ENCODE assay signal across 2 cellular contexts in genomic region chr3:136735103-136735502, GRCh38.
A peak's percentile ranks its signal among the peaks of the same experiment; 100 is the strongest.
TF ChIP-seq lines count a peak whose summit lies in the region.

No MANE protein-coding gene starts in this region.

TF ChIP-seq in HepG2, 621 proteins besides CTCF, POLR2A, EP300 and RAD21:
- peak; percentile 95 for TF ChIP-seq ZNF121 (CRISPR knock-in tag; IDR thresholded peaks at IDR 0.05)
- peak; percentile 80 for TF ChIP-seq ZNF770 (CRISPR knock-in tag; IDR thresholded peaks at IDR 0.05)
- TF ChIP-seq ZMYM3 (CRISPR knock-in tag; IDR thresholded peaks at IDR 0.05), result peak; percentile 77; the same call in 1 of the 2 replicates
- TF ChIP-seq ETS1 (CRISPR knock-in tag; IDR thresholded peaks at IDR 0.05), result no peak

TF ChIP-seq in endothelial cell of umbilical vein, 7 proteins besides CTCF, POLR2A, EP300 and RAD21:
- TF ChIP-seq POLR2AphosphoS5 (IDR thresholded peaks at IDR 0.05; ENCODE audit: insufficient read depth, low read depth, low read length), result no peak
- no peak for TF ChIP-seq FOS (IDR thresholded peaks at IDR 0.05; ENCODE audit: borderline replicate concordance, insufficient read depth, low read length)
- TF ChIP-seq EZH2 (IDR thresholded peaks at IDR 0.05; ENCODE audit: borderline replicate concordance, low read depth, low read length, severe bottlenecking), result no peak
- no peak for TF ChIP-seq JUN (IDR thresholded peaks at IDR 0.05; ENCODE audit: borderline replicate concordance, insufficient read depth, insufficient read length, low read depth)
- TF ChIP-seq GATA2 (IDR thresholded peaks at IDR 0.05; ENCODE audit: insufficient read depth, insufficient read length, low read depth, low read length), result no peak
- no peak for TF ChIP-seq MYC (IDR thresholded peaks at IDR 0.05; ENCODE audit: low read depth, low read length)
- no peak for TF ChIP-seq MAX (IDR thresholded peaks at IDR 0.05; ENCODE audit: insufficient read depth, insufficient read length)
